ENCODE assay signal across 12 cellular contexts in the genomic region with DNA sequence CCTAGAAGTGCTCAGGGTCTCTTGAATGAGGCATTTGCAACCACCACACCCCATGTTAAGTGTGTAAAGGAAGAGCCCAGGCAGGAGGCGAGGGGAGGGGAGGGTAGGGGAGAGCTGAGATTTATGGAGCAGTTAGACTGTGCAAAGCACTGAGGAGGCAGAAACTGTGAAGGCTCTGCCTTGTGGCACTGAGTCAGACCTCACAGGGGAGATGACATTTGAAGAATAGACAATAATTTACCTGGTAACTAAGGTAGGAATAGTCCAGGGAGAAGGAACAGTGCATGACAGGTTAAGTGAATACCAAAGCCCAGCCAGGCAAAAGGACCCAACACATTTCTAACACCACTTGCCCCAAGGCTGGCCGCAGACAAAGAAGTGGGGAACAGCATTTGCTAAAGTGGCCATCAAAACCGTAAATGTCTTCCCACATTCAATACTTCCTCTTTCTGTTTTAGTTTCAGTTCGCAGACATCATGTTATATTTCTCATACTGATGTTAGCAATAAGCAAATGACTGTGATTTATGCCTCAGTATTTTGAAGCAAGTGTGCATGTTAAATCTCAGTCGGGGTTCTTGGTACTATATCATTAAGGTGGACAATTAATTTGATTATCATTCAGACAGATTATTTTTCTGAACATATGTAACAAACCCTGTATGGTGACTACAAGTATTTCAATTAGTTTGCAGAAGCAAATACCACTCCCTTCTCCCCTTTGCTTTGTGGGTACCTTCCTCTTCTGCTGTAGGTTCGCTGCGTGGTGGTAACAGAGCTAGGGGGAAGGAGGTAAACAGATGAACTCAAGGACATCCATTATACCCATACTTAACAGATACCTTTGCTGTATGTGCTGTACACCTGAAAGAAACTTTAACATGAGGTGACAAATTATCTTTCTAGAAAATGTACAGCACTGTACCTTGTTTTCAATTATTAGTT. TPM values are rescaled to one million over a fixed set of nuclear protein-coding genes. Genes with fewer than 3 reads are reported as not detected.
A peak's percentile ranks its signal among the peaks of the same experiment; 100 is the strongest.
DNase-seq lines count a peak whose midpoint lies in the region; ATAC-seq and TF ChIP-seq lines count a peak whose summit lies in the region.
"Had no signal": no experiment of that assay in that cellular context is flagged by ENCODE, and none has a peak within 500 bp of the region (broad histone marks: within the 10 kb centered on the region; RNA-seq: fewer than 3 reads in every experiment).

No MANE protein-coding gene starts in this region.

- H3K4me3 ChIP-seq in WERI-Rb-1 (ENCODE audit: low read depth, low read length), result no peak overlapping the region
- H3K4me3 ChIP-seq: GM23338 had no signal

- no peak for TF ChIP-seq CTCF in omental fat pad (IDR thresholded peaks at IDR 0.05)
- no peak for TF ChIP-seq CTCF in WERI-Rb-1 (IDR thresholded peaks at IDR 0.05; ENCODE audit: low read depth, low read length)

- no peaks in the 10 kb centered on the region for H3K36me3 ChIP-seq in WERI-Rb-1

- ATAC-seq in GM18909 (IDR thresholded peaks at IDR 0.05; ENCODE audit: poor library complexity, unreplicated experiment) (peak; percentile 97), HG02623 (IDR thresholded peaks at IDR 0.05; ENCODE audit: unreplicated experiment) (peak; percentile 95), omental fat pad (ENCODE audit: low FRiP score) (peak; percentile 32), Right ventricle myocardium inferior (no peak)
- ATAC-seq: GM23338 had no signal

- no peaks in the 10 kb centered on the region for H3K27me3 ChIP-seq in WERI-Rb-1 (ENCODE audit: insufficient read depth, low read depth, severe bottlenecking)

- intact Hi-C loops in Right ventricle myocardium inferior (cut with DNase I), result no loop called here

- H3K27ac ChIP-seq in WERI-Rb-1, result no peak overlapping the region

- DNase-seq in KBM-7 (peak; percentile 25), omental fat pad (ENCODE audit: low spot score) (no peak), Right ventricle myocardium inferior (ENCODE audit: missing footprints) (no peak), NCI-H526 (lab: John Stamatoyannopoulos, UW) (no peak), WERI-Rb-1 (no peak)
- DNase-seq: activated CD8-positive, alpha-beta memory T cell treated with anti-CD3 and anti-CD28 coated beads for 24 hours; dermis blood vessel endothelial cell had no signal

- in situ Hi-C loops in KBM-7 (cut with MboI; ENCODE audit: low pct_unique_long_range_greater_than_20kb, low sequenced_read_pairs), result no loop called here

- peaks cover 6% of the 10 kb centered on the region for H3K9me3 ChIP-seq in WERI-Rb-1 (ENCODE audit: severe bottlenecking)

RNA-seq across cellular contexts. Expression of a gene that starts 27.5 kb away (rescaled TPM):
- total RNA-seq in omental fat pad (1 to 10 TPM in 3 of 4 donors, under 1 TPM in 1; 0.63 to 7.1 (median 2.4) TPM), Right ventricle myocardium inferior (not detected)
- total RNA-seq: kidney epithelial cell, NCI-H460 had no signal
